Comparison of ENCODE assay signal across 16 cellular contexts in the genomic region with DNA sequence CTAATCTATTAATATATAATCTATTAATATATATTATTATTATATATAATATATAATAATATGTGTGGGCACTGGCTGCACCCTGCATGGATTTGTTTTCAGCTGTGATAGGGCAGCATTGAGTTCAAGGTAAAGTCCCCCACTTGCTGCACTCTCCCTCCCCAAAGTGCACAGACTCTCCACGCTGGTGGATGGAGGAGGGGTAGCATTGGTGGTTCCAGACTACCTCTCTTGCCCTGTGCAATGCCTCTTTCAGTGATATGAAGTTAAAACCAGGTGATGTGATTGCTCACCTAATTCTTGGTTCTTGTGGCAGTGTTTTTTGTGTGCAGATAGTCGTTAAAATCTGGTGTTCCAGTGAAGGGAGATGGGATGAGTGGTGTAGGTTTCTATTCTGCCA. TPM values are rescaled to one million over a fixed set of nuclear protein-coding genes. Genes with fewer than 3 reads are reported as not detected.
"Had no signal": no experiment of that assay in that cellular context is flagged by ENCODE, and none has a peak within 500 bp of the region (broad histone marks: within the 10 kb centered on the region; RNA-seq: fewer than 3 reads in every experiment).

No MANE protein-coding gene starts in this region.

RNA-seq across cellular contexts. Expression of gene ETDB, which starts 4.3 kb away (rescaled TPM):
- total RNA-seq: activated B cell treated with CpG ODN at 0.5 μM for 24 hours; activated CD4-positive, alpha-beta memory T cell treated with anti-CD3 and anti-CD28 coated beads, Interleukin-2, amount 10 ng/mL, durations not matched to agents 7 days and 5 days; activated CD4-positive, alpha-beta T cell treated with anti-CD3 and anti-CD28 coated beads, Interleukin-2, amount 10 ng/mL, durations not matched to agents 7 days and 5 days; activated CD8-positive, alpha-beta memory T cell treated with anti-CD3 and anti-CD28 coated beads for 36 hours; activated naive CD4-positive, alpha-beta T cell treated with anti-CD3 and anti-CD28 coated beads for 36 hours; activated naive CD8-positive, alpha-beta T cell treated with anti-CD3 and anti-CD28 coated beads, Interleukin-2, amount 10 ng/mL, durations not matched to agents 7 days and 5 days; activated T-cell treated with anti-CD3 and anti-CD28 coated beads, Interleukin-2, amount 50 U/mL, for 4 hours; activated T-cell treated with anti-CD3 and anti-CD28 coated beads, Interleukin-2, amount 50 U/mL, for 72 hours; activated T-helper 1 cell treated with anti-CD3 and anti-CD28 coated beads, Interleukin-12 subunit alpha, Interleukin-12 subunit beta, Interleukin-2, Interleukin-4 antibody, amounts not matched to agents 30 ng/mL and 10 ng/mL and 1 ng/mL, durations not matched to agents 14 hours and 24 hours and 36 hours; activated T-helper 17 cell treated with anti-CD3 and anti-CD28 coated beads, Interleukin-2, amount 50 U/mL, for 72 hours; ascending aorta; body of pancreas; breast epithelium; cardiac muscle cell; chondrocyte had no signal
- polyA plus RNA-seq: adipose tissue, cardiac muscle cell had no signal

RNA-seq across cellular contexts. Expression of gene CT55, which starts 55.1 kb away (rescaled TPM):
- total RNA-seq: activated B cell treated with CpG ODN at 0.5 μM for 24 hours; activated CD4-positive, alpha-beta memory T cell treated with anti-CD3 and anti-CD28 coated beads, Interleukin-2, amount 10 ng/mL, durations not matched to agents 7 days and 5 days; activated CD4-positive, alpha-beta T cell treated with anti-CD3 and anti-CD28 coated beads, Interleukin-2, amount 10 ng/mL, durations not matched to agents 7 days and 5 days; activated CD8-positive, alpha-beta memory T cell treated with anti-CD3 and anti-CD28 coated beads for 36 hours; activated naive CD4-positive, alpha-beta T cell treated with anti-CD3 and anti-CD28 coated beads for 36 hours; activated naive CD8-positive, alpha-beta T cell treated with anti-CD3 and anti-CD28 coated beads, Interleukin-2, amount 10 ng/mL, durations not matched to agents 7 days and 5 days; activated T-cell treated with anti-CD3 and anti-CD28 coated beads, Interleukin-2, amount 50 U/mL, for 4 hours; activated T-cell treated with anti-CD3 and anti-CD28 coated beads, Interleukin-2, amount 50 U/mL, for 72 hours; activated T-helper 1 cell treated with anti-CD3 and anti-CD28 coated beads, Interleukin-12 subunit alpha, Interleukin-12 subunit beta, Interleukin-2, Interleukin-4 antibody, amounts not matched to agents 30 ng/mL and 10 ng/mL and 1 ng/mL, durations not matched to agents 14 hours and 24 hours and 36 hours; activated T-helper 17 cell treated with anti-CD3 and anti-CD28 coated beads, Interleukin-2, amount 50 U/mL, for 72 hours; ascending aorta; body of pancreas; breast epithelium; cardiac muscle cell; chondrocyte had no signal
- polyA plus RNA-seq: adipose tissue, cardiac muscle cell had no signal
